16 cellular contexts compared by ENCODE assay signal in the genomic region with DNA sequence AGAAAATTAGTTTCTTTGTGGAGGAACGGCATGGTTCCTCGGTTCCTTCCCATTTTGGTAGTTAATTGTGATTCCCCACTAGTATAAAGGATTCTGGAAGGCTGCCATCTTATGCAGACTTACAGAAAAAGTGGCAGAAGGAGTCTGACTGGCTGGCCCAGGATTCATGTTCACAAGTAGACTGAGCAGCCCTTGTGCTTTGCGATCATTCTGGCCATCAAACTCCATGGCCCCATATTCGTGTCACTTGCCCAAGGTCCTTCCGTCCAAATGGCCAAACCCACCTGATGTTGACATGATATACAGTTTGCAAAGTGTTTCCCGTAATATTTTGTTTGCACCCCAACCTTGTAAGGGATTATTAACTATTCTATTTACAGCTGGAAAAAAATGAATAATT.
DNase-seq lines count a peak whose midpoint lies in the region; ATAC-seq and TF ChIP-seq lines count a peak whose summit lies in the region.
"Had no signal": no experiment of that assay in that cellular context is flagged by ENCODE, and none has a peak within 500 bp of the region (broad histone marks: within the 10 kb centered on the region; RNA-seq: fewer than 3 reads in every experiment).

No MANE protein-coding gene starts in this region.

- H3K36me3 ChIP-seq in GM23248 (ENCODE audit: low read depth) (no peaks in the 10 kb centered on the region), adrenal gland (replicated peaks in 1 of 2) (no peaks in the 10 kb centered on the region), spleen (no peaks in the 10 kb centered on the region)

- H3K27ac ChIP-seq in GM23248 (peak overlapping the region; percentile 94), adrenal gland (peak overlapping the region; percentile 54 to 90 (median 78)), spleen (peak overlapping the region in 5 of 8 donors; percentile 29 to 63 (median 58))

- H3K36me3 Mint-ChIP-seq in stimulated activated memory B cell treated with anti-CD40 and anti-IgM and Interleukin-4, amounts not matched to agents 10 μg/mL and 1 μg/mL and 100 μg/mL, for 72 hours: peaks cover 17% of the 10 kb centered on the region
- H3K36me3 Mint-ChIP-seq: brain had no signal

- no peak overlapping the region for H3K27ac Mint-ChIP-seq in stimulated activated memory B cell treated with anti-CD40 and anti-IgM and Interleukin-4, amounts not matched to agents 10 μg/mL and 1 μg/mL and 100 μg/mL, for 72 hours
- H3K27ac Mint-ChIP-seq: H9; T-helper 1 cell treated with Interleukin-12 subunit alpha and Interleukin-12 subunit beta and Interleukin-4 antibody, amounts not matched to agents 30 μg/mL and 1 μg/mL, for 36 hours had no signal

- H3K79me2 ChIP-seq in GM23248 (ENCODE audit: insufficient read depth): no peaks in the 10 kb centered on the region

- no peak for ATAC-seq in HG03139 (IDR thresholded peaks at IDR 0.05; ENCODE audit: unreplicated experiment)
- ATAC-seq in stimulated activated memory B cell treated with anti-CD40 and anti-IgM and Interleukin-4, amounts not matched to agents 10 μg/mL and 1 μg/mL and 100 μg/mL, for 72 hours: no peak

- H2AFZ ChIP-seq in GM23248: peak overlapping the region; percentile 59

- peaks cover 17% of the 10 kb centered on the region for H3K4me1 Mint-ChIP-seq in stimulated activated memory B cell treated with anti-CD40 and anti-IgM and Interleukin-4, amounts not matched to agents 10 μg/mL and 1 μg/mL and 100 μg/mL, for 72 hours
- H3K4me1 Mint-ChIP-seq: brain had no signal

- peaks cover 10% of the 10 kb centered on the region for H3K9me3 Mint-ChIP-seq in stimulated activated memory B cell treated with anti-CD40 and anti-IgM and Interleukin-4, amounts not matched to agents 10 μg/mL and 1 μg/mL and 100 μg/mL, for 72 hours

- H3K4me1 ChIP-seq in GM23248 (ENCODE audit: insufficient read depth) (peaks cover 21% of the 10 kb centered on the region), adrenal gland (replicated peaks in 1 of 2) (peaks cover 9 to 17% of the 10 kb centered on the region in 2 donors), spleen (peaks cover 0 to 17% (median 7%) of the 10 kb centered on the region in 6 donors)

- TF ChIP-seq CTCF in adrenal gland (IDR thresholded peaks at IDR 0.05) (no peak), fibroblast of the aortic adventitia (IDR thresholded peaks at IDR 0.05; ENCODE audit: insufficient read depth, low read length) (no peak), spleen (IDR thresholded peaks at IDR 0.05 in 8 of 11, conservative IDR thresholded peaks at IDR 0.05 in 3 of 11) (no peak)

- H3K4me3 ChIP-seq in GM23248 (peak overlapping the region; percentile 40; the same call in 1 of the 2 replicates), adrenal gland (no peak overlapping the region), fibroblast of the aortic adventitia (ENCODE audit: low read depth, low read length) (no peak overlapping the region), spleen (no peak overlapping the region)

- TF ChIP-seq POLR2A in adrenal gland (IDR thresholded peaks at IDR 0.05) (no peak), spleen (IDR thresholded peaks at IDR 0.05) (no peak)

- in situ Hi-C loops in GM23248 (cut with MboI): no loop called here

- WGBS in GM23248 (ENCODE audit: low coverage in 1 of 2, low lambda C conversion rate in 2 of 2, missing lambda C conversion rate in 2 of 2), 2 experiments: 89 to 93% methylated on average over 6 of the region's 6 CpGs
- WGBS in adrenal gland, 4 donors: 59 to 67% (median 64%) methylated on average over 6 of the region's 6 CpGs
- WGBS in spleen, 5 donors: 85 to 98% (median 90%) methylated on average over 6 of the region's 6 CpGs

- peaks cover 22% of the 10 kb centered on the region for H3F3A ChIP-seq in GM23248 (ENCODE audit: insufficient read depth)

- peak overlapping the region; percentile 76 for H3K9ac ChIP-seq in GM23248

- H3K9me2 ChIP-seq in GM23248 (ENCODE audit: insufficient read depth): no peaks in the 10 kb centered on the region

- H3K27me3 ChIP-seq in GM23248 (replicated peaks; ENCODE audit: insufficient read depth): no peaks in the 10 kb centered on the region
- no peaks in the 10 kb centered on the region for H3K27me3 ChIP-seq in adrenal gland
- no peaks in the 10 kb centered on the region for H3K27me3 ChIP-seq in spleen (replicated peaks in 1 of 7)

- H3K4me3 Mint-ChIP-seq in stimulated activated memory B cell treated with anti-CD40 and anti-IgM and Interleukin-4, amounts not matched to agents 10 μg/mL and 1 μg/mL and 100 μg/mL, for 72 hours: no peak overlapping the region
- H3K4me3 Mint-ChIP-seq: brain; CD4-positive, alpha-beta T cell; H9; T-helper 1 cell treated with Interleukin-12 subunit alpha and Interleukin-12 subunit beta and Interleukin-4 antibody, amounts not matched to agents 30 μg/mL and 1 μg/mL, for 36 hours had no signal

- H3K27me3 Mint-ChIP-seq in stimulated activated memory B cell treated with anti-CD40 and anti-IgM and Interleukin-4, amounts not matched to agents 10 μg/mL and 1 μg/mL and 100 μg/mL, for 72 hours: no peaks in the 10 kb centered on the region
- H3K27me3 Mint-ChIP-seq: activated T-helper 17 cell treated with anti-CD3 and anti-CD28 coated beads, Interleukin-2, amount 50 U/mL, for 72 hours; brain; CD4-positive, alpha-beta T cell had no signal

- H3K9me3 ChIP-seq in GM23248 (ENCODE audit: low read depth) (no peaks in the 10 kb centered on the region), adrenal gland (replicated peaks in 1 of 3) (no peaks in the 10 kb centered on the region), spleen (peaks cover 0 to 7% (median 0%) of the 10 kb centered on the region in 8 donors)

- intact Hi-C loops in adrenal gland (cut with DNase I) (no loop called here), spleen (cut with DNase I; ENCODE audit: low total_unique reads) (no loop called here)

- DNase-seq in GM23248 (peak; percentile 37), adrenal gland (peak in 5 of 7 donors; percentile 31 to 60 (median 43)), fibroblast of the aortic adventitia (ENCODE audit: low read depth) (peak; percentile 40), spleen (no peak), NCI-H774 (lab: John Stamatoyannopoulos, UW) (no peak), T-helper 1 cell (no peak)
- DNase-seq: activated CD4-positive, alpha-beta T cell treated with anti-CD3 and anti-CD28 coated beads for 48 hours; CD4-positive, alpha-beta T cell; H9; stimulated activated CD4-positive, alpha-beta T cell treated with anti-CD3 and anti-CD28 coated beads, Interleukin-4, amount 100 ng/mL, for 1 hour; stimulated activated naive CD4-positive, alpha-beta T cell had no signal

- no peak overlapping the region for H3K4me2 ChIP-seq in GM23248 (ENCODE audit: unreplicated experiment)

- no peaks in the 10 kb centered on the region for H4K20me1 ChIP-seq in GM23248 (ENCODE audit: insufficient read depth)

Comparison
In these comparisons a context has a peak if more than half of its experiments do, and no peak if none do; other contexts are left out.
1. DNase-seq: peak in GM23248 (single experiment), adrenal gland (5 of 7) and fibroblast of the aortic adventitia (single experiment); none in spleen (single experiment), NCI-H774 (single experiment) and T-helper 1 cell (0 of 5).
2. Peak in every context shown above with its lines, with median percentiles within 50 percentile points of each other: H3K27ac ChIP-seq.